In genomic region chr3:170907519-170908234, GRCh38 we compare ENCODE assay signal across 8 cellular contexts. TPM values are rescaled to one million over a fixed set of nuclear protein-coding genes. Genes with fewer than 3 reads are reported as not detected.
A peak's percentile ranks its signal among the peaks of the same experiment; 100 is the strongest.
DNase-seq lines count a peak whose midpoint lies in the region; ATAC-seq and TF ChIP-seq lines count a peak whose summit lies in the region.

No MANE protein-coding gene starts in this region.

- H2AFZ ChIP-seq in ACC112 (ENCODE audit: low read length, unreplicated experiment): peak overlapping the region; percentile 87

- H3K4me3 ChIP-seq in ACC112 (ENCODE audit: low read depth, low read length) (peak overlapping the region; percentile 91), Panc1 (ENCODE audit: low read depth in 2 of 2, low read length in 2 of 2) (peak overlapping the region; percentile 70 to 93), ectodermal cell (ENCODE audit: insufficient read depth, low read depth, low read length) (peak overlapping the region; percentile 57), aorta (ENCODE audit: low read length in 2 of 2) (peak overlapping the region; percentile 23 to 97)

- intact Hi-C loops in Panc1 (cut with micrococcal nuclease; ENCODE audit: unreplicated experiment) (no loop called here), aorta (cut with DNase I) (loop anchor here in 1 of 2 donors (5.0 kb wide), 1 partner anchor 35 kb away; the partner anchor contains the start of gene RPL22L1)

- H3K36me3 Mint-ChIP-seq in mesothelial cell of epicardium: peaks cover 1% of the 10 kb centered on the region

- ATAC-seq in GM19452 (IDR thresholded peaks at IDR 0.05; ENCODE audit: unreplicated experiment): peak; percentile 9
- ATAC-seq in Panc1: peak; percentile 47; the same call in 1 of the 2 replicates
- ATAC-seq in aorta (ENCODE audit: low FRiP score): no peak
- no peak for ATAC-seq in GM21360 (IDR thresholded peaks at IDR 0.05; ENCODE audit: unreplicated experiment)
- ATAC-seq in HG02885 (IDR thresholded peaks at IDR 0.05; ENCODE audit: poor library complexity, unreplicated experiment): no peak

- BruUV-seq in Panc1 (replicated peaks; lab: Mats Ljungman, UMichigan): no TSS peak

- H3K4me1 Mint-ChIP-seq in mesothelial cell of epicardium: peaks cover 16% of the 10 kb centered on the region

- H3K4me1 ChIP-seq in ACC112 (ENCODE audit: control insufficient read depth, insufficient read depth, low read length, unreplicated experiment): peaks cover 33% of the 10 kb centered on the region
- peaks cover 10% of the 10 kb centered on the region for H3K4me1 ChIP-seq in Panc1 (ENCODE audit: control insufficient read depth, insufficient read depth, low read length)
- no peaks in the 10 kb centered on the region for H3K4me1 ChIP-seq in ectodermal cell (ENCODE audit: control insufficient read depth, insufficient read depth, low read length)
- H3K4me1 ChIP-seq in aorta (ENCODE audit: control insufficient read depth in 1 of 2, insufficient read depth in 2 of 2, low read length in 2 of 2): no peaks in the 10 kb centered on the region

- H3K27ac Mint-ChIP-seq in mesothelial cell of epicardium: no peak overlapping the region

- CTCF ChIA-PET in Panc1 (lab: Charles Lee): no interaction called here

- DNase-seq in Panc1 (ENCODE audit: low read depth, low spot score) (no peak), mesothelial cell of epicardium (ENCODE audit: low spot score in 2 of 2, unreplicated experiment in 2 of 2) (no peak), aorta (no peak)

- peaks cover 11% of the 10 kb centered on the region; the same call in 1 of the 2 replicates for H3K9me3 ChIP-seq in Panc1 (ENCODE audit: control insufficient read depth, insufficient read depth, low read depth, low read length)
- no peaks in the 10 kb centered on the region for H3K9me3 ChIP-seq in ectodermal cell (ENCODE audit: control insufficient read depth, low read length)
- peaks cover 1% of the 10 kb centered on the region for H3K9me3 ChIP-seq in aorta (ENCODE audit: control insufficient read depth, low read length)

- in situ Hi-C loops in Panc1 (cut with HindIII; ENCODE audit: low pct_unique_long_range_greater_than_20kb, low sequenced_read_pairs): no loop called here

- H3K79me2 ChIP-seq in ACC112 (ENCODE audit: control insufficient read depth, insufficient read depth, low read length, unreplicated experiment): peaks cover 30% of the 10 kb centered on the region

- H3K27me3 ChIP-seq in ACC112 (ENCODE audit: insufficient read depth, low read length) (no peaks in the 10 kb centered on the region), Panc1 (ENCODE audit: control insufficient read depth, insufficient read depth, low read length) (no peaks in the 10 kb centered on the region), ectodermal cell (ENCODE audit: control insufficient read depth, insufficient read depth, low read length, poor library complexity, severe bottlenecking) (peaks cover 26% of the 10 kb centered on the region), aorta (ENCODE audit: control insufficient read depth in 1 of 2, insufficient read depth in 2 of 2, low read length in 1 of 2) (no peaks in the 10 kb centered on the region)

- 9 to 10% methylated on average over 36 of the region's 36 CpGs for WGBS in ectodermal cell, 2 experiments
- 3 to 5% methylated on average over 27 to 36 of the region's 36 CpGs for WGBS in aorta, 2 donors

- H3K27ac ChIP-seq in ACC112 (ENCODE audit: low read depth, low read length): peak overlapping the region; percentile 62; the same call in 1 of the 2 replicates
- H3K27ac ChIP-seq in Panc1 (ENCODE audit: low read length): peak overlapping the region; percentile 86
- no peak overlapping the region for H3K27ac ChIP-seq in ectodermal cell (ENCODE audit: insufficient read depth, low read depth, low read length, poor library complexity, severe bottlenecking)
- H3K27ac ChIP-seq in aorta (ENCODE audit: low read depth in 1 of 2, low read length in 2 of 2): no peak overlapping the region

- H3K36me3 ChIP-seq in ACC112 (ENCODE audit: insufficient read depth, low read length) (peaks cover 8% of the 10 kb centered on the region), Panc1 (ENCODE audit: control insufficient read depth, insufficient read depth, low read length) (no peaks in the 10 kb centered on the region; the same call in 1 of the 2 replicates), ectodermal cell (ENCODE audit: control insufficient read depth, insufficient read depth, low read length) (no peaks in the 10 kb centered on the region), aorta (ENCODE audit: control insufficient read depth in 1 of 2, insufficient read depth in 2 of 2, low read length in 1 of 2) (peaks cover 0 to 1% of the 10 kb centered on the region in 2 donors)

- H3K9me3 Mint-ChIP-seq in mesothelial cell of epicardium: peaks cover 14% of the 10 kb centered on the region

- no peak for TF ChIP-seq CTCF in Panc1 (IDR thresholded peaks at IDR 0.05)
- TF ChIP-seq CTCF in mesothelial cell of epicardium (IDR thresholded peaks at IDR 0.05; ENCODE audit: unreplicated experiment): no peak

- peak overlapping the region; percentile 92 for H3K4me3 Mint-ChIP-seq in mesothelial cell of epicardium

- H3K27me3 Mint-ChIP-seq in mesothelial cell of epicardium (ENCODE audit: low read depth): peaks cover 11% of the 10 kb centered on the region

- POLR2A ChIA-PET in Panc1 (lab: Charles Lee): interaction anchor here (1.8 kb wide), 1 partner anchor 38 kb away, joined by 9 read pairs; the partner anchor contains the start of gene RPL22L1

RNA-seq across cellular contexts. Expression of gene EIF5A2, which starts 0.8 kb away (rescaled TPM):
- 72.0 TPM for total RNA-seq in Panc1 (2021; ENCODE audit: unreplicated experiment)
- polyA plus RNA-seq in Panc1 (2012; ENCODE audit: insufficient read length): 27.2 TPM
- 2.9 TPM for polyA plus RNA-seq in ectodermal cell (2013, experiment 1 of 4)
- 4.6 TPM for polyA plus RNA-seq in ectodermal cell (2013, experiment 2 of 4)
- polyA plus RNA-seq in ectodermal cell (2013, experiment 3 of 4): 3.3 TPM
- 6.8 TPM for polyA plus RNA-seq in ectodermal cell (2013, experiment 4 of 4)
- 4.2 to 7.2 TPM (median 5.3 TPM) in 3 replicates for total RNA-seq in mesothelial cell of epicardium
- 10 to 100 TPM; 17.1 to 17.7 TPM for total RNA-seq in aorta
- 10 to 100 TPM in 1 of 2 donors, 1 to 10 TPM in 1; 3.9 to 22.4 TPM for polyA plus RNA-seq in aorta

RNA-seq across cellular contexts. Expression of gene RPL22L1, which starts 37.7 kb away (rescaled TPM):
- total RNA-seq in Panc1 (2021; ENCODE audit: unreplicated experiment) (35.2 TPM), mesothelial cell of epicardium (97.6 to 107 TPM (median 107 TPM) in 3 replicates), aorta (10 to 100 TPM; 33.5 to 48.9 TPM)
- 17.5 TPM for polyA plus RNA-seq in Panc1 (2012; ENCODE audit: insufficient read length)
- polyA plus RNA-seq in ectodermal cell (2013, experiment 1 of 4): 126 TPM
- polyA plus RNA-seq in ectodermal cell (2013, experiment 2 of 4): 109 TPM
- 126 TPM for polyA plus RNA-seq in ectodermal cell (2013, experiment 3 of 4)
- polyA plus RNA-seq in ectodermal cell (2013, experiment 4 of 4): 135 TPM
- 10 to 100 TPM; 54.0 to 93.9 TPM for polyA plus RNA-seq in aorta

Comparison
In these comparisons a context has a peak if more than half of its experiments do, and no peak if none do; other contexts are left out.
1. H3K27ac ChIP-seq: peak in ACC112 (single experiment) and Panc1 (single experiment); none in ectodermal cell (single experiment) and aorta (0 of 2).
2. ATAC-seq: peak in GM19452 (single experiment) and Panc1 (single experiment); none in aorta (single experiment), GM21360 (single experiment) and HG02885 (single experiment).
3. Peak in every context shown above with its lines, with median percentiles within 50 percentile points of each other: H3K4me3 ChIP-seq.